Comparison of ENCODE assay signal across 20 cellular contexts in the genomic region with DNA sequence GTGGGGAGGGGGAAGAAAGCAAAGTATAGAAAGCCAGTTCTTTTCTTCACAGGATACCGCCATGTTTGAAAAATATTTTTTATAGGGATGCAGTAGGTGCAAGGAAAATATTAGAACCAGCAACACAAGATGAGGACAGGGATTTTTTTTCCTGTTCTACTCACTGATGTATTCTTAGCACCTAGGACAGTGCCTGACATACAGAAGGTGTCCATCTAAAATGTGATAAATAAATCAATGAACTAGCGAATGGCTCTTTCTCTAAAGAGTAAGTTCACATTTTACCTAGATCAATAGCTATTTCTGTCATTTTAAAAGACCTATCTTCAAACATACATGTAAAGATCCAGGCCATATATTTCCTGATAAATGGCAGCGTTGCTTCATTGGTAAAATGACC.
"Had no signal": no experiment of that assay in that cellular context is flagged by ENCODE, and none has a peak within 500 bp of the region (broad histone marks: within the 10 kb centered on the region; RNA-seq: fewer than 3 reads in every experiment).

No MANE protein-coding gene starts in this region.

- H3K27ac ChIP-seq: coronary artery, epithelial cell of prostate, gastrocnemius medialis, left lung, parathyroid adenoma, prostate gland, testis, tibial nerve, upper lobe of right lung had no signal

- H3K79me2 ChIP-seq: parathyroid adenoma had no signal

- H3K27ac Mint-ChIP-seq: natural killer cell treated with Interleukin-12 subunit alpha and Interleukin-12 subunit beta and Interleukin-15 and Interleukin-18, amount 100 ng/mL, for 72 hours; stimulated activated naive B cell treated with anti-CD40 and anti-IgM and Interleukin-4, amounts not matched to agents 10 μg/mL and 1 μg/mL and 100 μg/mL, for 72 hours had no signal

- ATAC-seq: gastrocnemius medialis; left lung; natural killer cell treated with Interleukin-12 subunit alpha and Interleukin-12 subunit beta and Interleukin-15 and Interleukin-18, amount 100 ng/mL, for 72 hours; sciatic nerve; stimulated activated naive B cell treated with anti-CD40 and anti-IgM and Interleukin-4, amounts not matched to agents 10 μg/mL and 1 μg/mL and 100 μg/mL, for 72 hours; stimulated activated naive CD8-positive, alpha-beta T cell treated with anti-CD3 and anti-CD28 coated beads, Interleukin-15, amount 100 ng/mL, for 72 hours; upper lobe of right lung had no signal

- H3K9ac ChIP-seq: parathyroid adenoma had no signal

- H3K36me3 ChIP-seq: left lung, prostate gland, tibial nerve, upper lobe of right lung had no signal

- H3K27me3 Mint-ChIP-seq: stimulated activated naive B cell treated with anti-CD40 and anti-IgM and Interleukin-4, amounts not matched to agents 10 μg/mL and 1 μg/mL and 100 μg/mL, for 72 hours; stimulated activated naive CD8-positive, alpha-beta T cell treated with anti-CD3 and anti-CD28 coated beads, Interleukin-15, amount 100 ng/mL, for 72 hours had no signal

- DNase-seq: effector memory CD4-positive, alpha-beta T cell; gastrocnemius medialis; left lung; mesenchymal stem cell; midbrain; stimulated activated CD4-positive, alpha-beta T cell treated with anti-CD3 and anti-CD28 coated beads, Interleukin-2, amount 100 ng/mL, for 24 hours; stimulated activated CD4-positive, alpha-beta T cell treated with anti-CD3 and anti-CD28 coated beads, Interleukin-4, amount 100 ng/mL, for 4 hours; stimulated activated naive B cell treated with anti-CD40 and anti-IgM and Interleukin-4, amounts not matched to agents 10 μg/mL and 1 μg/mL and 100 μg/mL, for 72 hours; stimulated activated naive CD8-positive, alpha-beta T cell treated with anti-CD3 and anti-CD28 coated beads, Interleukin-15, amount 100 ng/mL, for 72 hours; testis; upper lobe of right lung had no signal

- H3K9me3 ChIP-seq: esophagus muscularis mucosa, gastrocnemius medialis, left lung, prostate gland, testis, tibial nerve, upper lobe of right lung had no signal

- H3K4me1 ChIP-seq: left lung, prostate gland, testis, tibial nerve, upper lobe of right lung had no signal

- H3K4me3 Mint-ChIP-seq: natural killer cell treated with Interleukin-12 subunit alpha and Interleukin-12 subunit beta and Interleukin-15 and Interleukin-18, amount 100 ng/mL, for 72 hours; stimulated activated naive B cell treated with anti-CD40 and anti-IgM and Interleukin-4, amounts not matched to agents 10 μg/mL and 1 μg/mL and 100 μg/mL, for 72 hours; stimulated activated naive CD8-positive, alpha-beta T cell treated with anti-CD3 and anti-CD28 coated beads, Interleukin-15, amount 100 ng/mL, for 72 hours had no signal

- H3K4me3 ChIP-seq: coronary artery, esophagus muscularis mucosa, gastrocnemius medialis, left lung, lung, prostate gland, testis, tibial nerve, upper lobe of right lung had no signal

- H2AFZ ChIP-seq: parathyroid adenoma had no signal

- H3K27me3 ChIP-seq: esophagus muscularis mucosa, gastrocnemius medialis, left lung, testis, tibial nerve, upper lobe of right lung had no signal

- H3K4me1 Mint-ChIP-seq: stimulated activated naive B cell treated with anti-CD40 and anti-IgM and Interleukin-4, amounts not matched to agents 10 μg/mL and 1 μg/mL and 100 μg/mL, for 72 hours; stimulated activated naive CD8-positive, alpha-beta T cell treated with anti-CD3 and anti-CD28 coated beads, Interleukin-15, amount 100 ng/mL, for 72 hours had no signal

- H3K36me3 Mint-ChIP-seq: natural killer cell treated with Interleukin-12 subunit alpha and Interleukin-12 subunit beta and Interleukin-15 and Interleukin-18, amount 100 ng/mL, for 72 hours; stimulated activated naive B cell treated with anti-CD40 and anti-IgM and Interleukin-4, amounts not matched to agents 10 μg/mL and 1 μg/mL and 100 μg/mL, for 72 hours had no signal

- H3K9me3 Mint-ChIP-seq: stimulated activated naive B cell treated with anti-CD40 and anti-IgM and Interleukin-4, amounts not matched to agents 10 μg/mL and 1 μg/mL and 100 μg/mL, for 72 hours; stimulated activated naive CD8-positive, alpha-beta T cell treated with anti-CD3 and anti-CD28 coated beads, Interleukin-15, amount 100 ng/mL, for 72 hours had no signal
